8 cellular contexts compared by ENCODE assay signal in the genomic region with DNA sequence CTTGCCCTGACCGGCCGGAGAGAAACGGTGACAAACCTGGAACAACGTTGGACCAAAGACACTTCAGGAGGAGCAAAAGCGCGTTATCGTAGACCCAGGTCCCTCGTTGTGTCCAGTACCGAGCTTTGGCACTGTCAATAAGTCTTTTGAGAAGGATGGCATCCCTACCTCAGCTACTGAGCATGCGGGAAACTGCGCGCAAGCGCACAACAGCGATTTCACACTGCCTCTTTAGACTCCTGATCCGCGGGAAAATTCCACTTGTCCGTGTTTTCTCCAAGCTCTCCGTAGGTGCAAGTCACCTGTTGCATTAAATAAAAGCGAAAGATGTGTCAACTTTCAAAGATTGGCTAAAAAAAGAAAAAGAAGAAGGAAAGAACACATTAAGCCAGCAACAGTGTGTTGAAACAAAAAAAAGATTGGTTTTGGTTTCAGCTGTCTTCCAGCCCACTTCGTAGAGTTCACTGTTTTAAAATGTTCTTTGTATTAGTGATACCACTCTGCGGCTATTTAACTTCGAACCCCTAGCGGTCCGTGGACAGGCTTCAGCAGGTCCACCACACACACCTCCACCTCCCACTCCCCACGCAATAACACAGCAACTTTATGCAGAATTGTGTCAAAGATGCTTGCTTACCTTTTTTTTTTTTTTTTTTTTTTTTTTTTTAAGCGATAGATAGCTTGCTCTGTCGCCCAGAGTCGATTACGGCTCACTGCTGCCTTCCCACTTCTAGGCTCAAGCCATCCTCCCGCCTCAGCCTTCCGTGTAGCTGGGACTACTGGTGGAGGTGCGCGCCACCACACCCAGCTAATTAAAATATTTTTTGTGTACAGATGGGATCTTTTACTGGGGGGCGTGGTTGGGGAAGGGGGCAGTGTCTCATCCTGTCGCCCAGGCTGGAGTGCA. TPM values are rescaled to one million over a fixed set of nuclear protein-coding genes. Genes with fewer than 3 reads are reported as not detected.
DNase-seq lines count a peak whose midpoint lies in the region; FAIRE-seq and TF ChIP-seq lines count a peak whose summit lies in the region.

A gene with protein sequence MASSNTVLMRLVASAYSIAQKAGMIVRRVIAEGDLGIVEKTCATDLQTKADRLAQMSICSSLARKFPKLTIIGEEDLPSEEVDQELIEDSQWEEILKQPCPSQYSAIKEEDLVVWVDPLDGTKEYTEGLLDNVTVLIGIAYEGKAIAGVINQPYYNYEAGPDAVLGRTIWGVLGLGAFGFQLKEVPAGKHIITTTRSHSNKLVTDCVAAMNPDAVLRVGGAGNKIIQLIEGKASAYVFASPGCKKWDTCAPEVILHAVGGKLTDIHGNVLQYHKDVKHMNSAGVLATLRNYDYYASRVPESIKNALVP (minus strand): TSS at position 139 of the 907 bp plus-strand sequence. CDS start 9,942 bp downstream, outside the sequence.

- in situ Hi-C loops in SK-MEL-5 (cut with HindIII; ENCODE audit: low pct_unique_long_range_greater_than_20kb, low sequenced_read_pairs), result no loop called here

- H3K27me3 ChIP-seq in neutrophil, result no peaks in the 10 kb centered on the region

- POLR2A ChIA-PET in HEK293T (lab: Yijun Ruan, JAX), result interaction anchor here (0.8 to 0.9 kb wide), 2 partner anchors 13 to 45 kb away, joined by 3 read pairs; no protein-coding TSS in a partner anchor

- no peak for FAIRE-seq in frontal cortex (lab: Jason Lieb, UNC)

- H3K27ac ChIP-seq in neutrophil, result peak within 1 kb of the TSS; percentile 87
- H3K27ac ChIP-seq in substantia nigra (ENCODE audit: low read depth, low read length, poor library complexity, severe bottlenecking), result peak within 1 kb of the TSS; percentile 68

- DNase-seq in GM04503 (ENCODE audit: low read depth), result peak; percentile 68
- DNase-seq in HEK293T (ENCODE audit: extremely low spot score), result peak; percentile 86
- DNase-seq in MV-4-11 (lab: John Stamatoyannopoulos, UW), result peak; percentile 90
- peak; percentile 95 for DNase-seq in SK-MEL-5 (ENCODE audit: low read depth, low spot score)
- DNase-seq in activated naive CD4-positive, alpha-beta T cell treated with Interleukin-2 at 50 U/mL for 16 hours, result peak; percentile 98
- DNase-seq in frontal cortex (ENCODE audit: low spot score in 2 of 2), result peak; percentile 69 to 79
- DNase-seq in substantia nigra (lab: John Stamatoyannopoulos, UW), result peak; percentile 52 to 95 (median 86)

- peaks cover 20 to 22% of the 10 kb centered on the region in 2 experiments for H3K4me1 ChIP-seq in neutrophil (ENCODE audit: control insufficient read depth in 1 of 2, insufficient read depth in 1 of 2, low read depth in 1 of 2, low read length in 1 of 2)

- H3K4me3 ChIP-seq in neutrophil (ENCODE audit: low read depth in 1 of 2, low read length in 1 of 2), result peak within 1 kb of the TSS; percentile 69 to 72

- H3K36me3 ChIP-seq in neutrophil, result no peaks in the 10 kb centered on the region

- TF ChIP-seq CTCF in neutrophil (IDR thresholded peaks at IDR 0.05), result peak; percentile 12

- no peaks in the 10 kb centered on the region for H3K9me3 ChIP-seq in neutrophil

- CTCF ChIA-PET in HEK293T (lab: Yijun Ruan, JAX), result interaction anchor here (0.6 to 1.0 kb wide), 6 partner anchors 24 to 891 kb away, joined by 3 to 6 read pairs (median 3); no protein-coding TSS in a partner anchor

TF ChIP-seq in HEK293T, 16 proteins besides CTCF, POLR2A, EP300 and RAD21:
- TF ChIP-seq HDGF (IDR thresholded peaks at IDR 0.05; ENCODE audit: borderline replicate concordance) (no peak), FOXK2 (IDR thresholded peaks at IDR 0.05) (peak; percentile 53; the same call in 1 of the 2 replicates), ELF4 (IDR thresholded peaks at IDR 0.05) (no peak), BHLHE40 (IDR thresholded peaks at IDR 0.05; ENCODE audit: borderline replicate concordance) (no peak), ARNT (IDR thresholded peaks at IDR 0.05) (no peak), TARDBP (IDR thresholded peaks at IDR 0.05) (no peak), CTBP1 (IDR thresholded peaks at IDR 0.05; ENCODE audit: borderline replicate concordance) (peak; percentile 82), NFRKB (IDR thresholded peaks at IDR 0.05) (no peak), FOXM1 (IDR thresholded peaks at IDR 0.05; ENCODE audit: borderline replicate concordance) (0 out of 2 replicates have a peak, but pooled peaks have one; percentile 60), LEF1 (IDR thresholded peaks at IDR 0.05; ENCODE audit: borderline replicate concordance) (no peak), SP1 (IDR thresholded peaks at IDR 0.05) (no peak), FOXA1 (IDR thresholded peaks at IDR 0.05) (no peak), ZNF384 (IDR thresholded peaks at IDR 0.05) (peak; percentile 86), SUZ12 (IDR thresholded peaks at IDR 0.05) (no peak), L3MBTL2 (conservative IDR thresholded peaks at IDR 0.05) (peak; percentile 70)
- TF ChIP-seq, protein P1, sequence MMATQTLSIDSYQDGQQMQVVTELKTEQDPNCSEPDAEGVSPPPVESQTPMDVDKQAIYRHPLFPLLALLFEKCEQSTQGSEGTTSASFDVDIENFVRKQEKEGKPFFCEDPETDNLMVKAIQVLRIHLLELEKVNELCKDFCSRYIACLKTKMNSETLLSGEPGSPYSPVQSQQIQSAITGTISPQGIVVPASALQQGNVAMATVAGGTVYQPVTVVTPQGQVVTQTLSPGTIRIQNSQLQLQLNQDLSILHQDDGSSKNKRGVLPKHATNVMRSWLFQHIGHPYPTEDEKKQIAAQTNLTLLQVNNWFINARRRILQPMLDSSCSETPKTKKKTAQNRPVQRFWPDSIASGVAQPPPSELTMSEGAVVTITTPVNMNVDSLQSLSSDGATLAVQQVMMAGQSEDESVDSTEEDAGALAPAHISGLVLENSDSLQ (IDR thresholded peaks at IDR 0.05), result peak; percentile 65

RNA-seq across cellular contexts. Expression of the gene that starts here (rescaled TPM):
- 30.1 and 33.4 TPM in 2 replicates for total RNA-seq in SK-MEL-5 (2014; rRNA removed; shearing (Covaris generic))
- 19.4 and 21.4 TPM in 2 replicates for polyA plus RNA-seq in SK-MEL-5 (2015; cell fraction: cytosol; rRNA removed)
- polyA plus RNA-seq in SK-MEL-5 (2015; cell fraction: nucleus; rRNA removed), result 8.5 and 25.6 TPM in 2 replicates
- total RNA-seq in frontal cortex, result 25.7 TPM

Comparison
In these comparisons a context has a peak if more than half of its experiments do, and no peak if none do; other contexts are left out.
1. Peak in every context shown above with its lines: DNase-seq, H3K4me3 ChIP-seq and H3K27ac ChIP-seq.